In the genomic region with DNA sequence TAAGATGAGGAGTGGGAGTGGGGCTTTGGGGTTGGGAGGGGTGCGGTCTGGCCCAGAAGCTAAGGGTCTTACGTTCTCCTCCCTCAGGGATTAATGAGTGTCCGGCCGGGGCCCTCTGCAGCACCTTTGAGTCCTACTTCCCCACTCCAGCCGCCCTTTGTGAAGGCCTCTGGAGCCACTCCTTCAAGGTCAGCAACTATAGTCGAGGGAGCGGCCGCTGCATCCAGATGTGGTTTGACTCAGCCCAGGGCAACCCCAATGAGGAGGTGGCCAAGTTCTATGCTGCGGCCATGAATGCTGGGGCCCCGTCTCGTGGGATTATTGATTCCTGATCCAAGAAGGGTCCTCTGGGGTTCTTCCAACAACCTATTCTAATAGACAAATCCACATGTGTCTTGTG, we compare ENCODE assay signal across 21 cellular contexts. TPM values are rescaled to one million over a fixed set of nuclear protein-coding genes. Genes with fewer than 3 reads are reported as not detected.
"Had no signal": no experiment of that assay in that cellular context is flagged by ENCODE, and none has a peak within 500 bp of the region (broad histone marks: within the 10 kb centered on the region; RNA-seq: fewer than 3 reads in every experiment).

No MANE protein-coding gene starts in this region.

- DNase-seq: effector memory CD8-positive, alpha-beta T cell; esophagus squamous epithelium; immature natural killer cell; left cardiac atrium; left ventricle myocardium inferior; lower lobe of right lung; mesenchymal stem cell; naive B cell; sigmoid colon; stimulated activated CD4-positive, alpha-beta T cell treated with anti-CD3 and anti-CD28 coated beads, Interleukin-12 subunit alpha, Interleukin-12 subunit beta, amount 100 ng/mL, for 4 hours; stimulated activated naive CD8-positive, alpha-beta T cell treated with anti-CD3 and anti-CD28 coated beads, Interleukin-15, Interleukin-2, amounts not matched to agents 100 U/mL and 50 U/mL, for 24 hours; thyroid gland; uterus had no signal

- H3K4me1 ChIP-seq: left ventricle myocardium inferior, lower lobe of right lung, sigmoid colon, thyroid gland, upper lobe of left lung, uterus had no signal

- H3K9me3 ChIP-seq: esophagus squamous epithelium, left ventricle myocardium inferior, lower lobe of right lung, sigmoid colon, suprapubic skin, thyroid gland, upper lobe of left lung, uterus had no signal

- H3K4me3 ChIP-seq: esophagus squamous epithelium, left ventricle myocardium inferior, lower lobe of right lung, sigmoid colon, skin epidermis, suprapubic skin, thyroid gland, upper lobe of left lung, uterus had no signal

- H3K36me3 ChIP-seq: esophagus squamous epithelium, left ventricle myocardium inferior, lower lobe of right lung, sigmoid colon, suprapubic skin, thyroid gland, upper lobe of left lung, uterus had no signal

- H3K27ac ChIP-seq: esophagus squamous epithelium, left ventricle myocardium inferior, lower lobe of right lung, sigmoid colon, suprapubic skin, thyroid gland, upper lobe of left lung, uterus had no signal

- H3K27me3 ChIP-seq: esophagus squamous epithelium, foreskin keratinocyte, sigmoid colon, suprapubic skin, thyroid gland, upper lobe of left lung, uterus had no signal

- ATAC-seq: effector memory CD8-positive, alpha-beta T cell; foreskin keratinocyte; left cardiac atrium; stimulated activated naive CD8-positive, alpha-beta T cell treated with anti-CD3 and anti-CD28 coated beads, Interleukin-15, Interleukin-2, amounts not matched to agents 100 U/mL and 50 U/mL, for 24 hours had no signal

RNA-seq across cellular contexts. Expression of gene FOLR3, which starts 4.0 kb away (rescaled TPM):
- total RNA-seq: epithelial cell of proximal tubule, osteocyte, pulmonary artery endothelial cell, sigmoid colon, suprapubic skin, uterus had no signal

RNA-seq across cellular contexts. Expression of gene TOMT, which starts 33.8 kb away (rescaled TPM):
- total RNA-seq: epithelial cell of proximal tubule, esophagus squamous epithelium, foreskin keratinocyte, kidney, left cardiac atrium, left ventricle myocardium inferior, lower lobe of right lung, osteocyte, pulmonary artery endothelial cell, sigmoid colon, suprapubic skin, thyroid gland, uterus had no signal

RNA-seq across cellular contexts. Expression of gene FOLR1, which starts 52.4 kb away (rescaled TPM):
- total RNA-seq: foreskin keratinocyte, left cardiac atrium, osteocyte, pulmonary artery endothelial cell had no signal
